In genomic region chr2:182717451-182718215, GRCh38 we compare ENCODE assay signal across 1 cellular context.
TF ChIP-seq lines count a peak whose summit lies in the region.

No MANE protein-coding gene starts in this region.

TF ChIP-seq in H1, 55 proteins besides CTCF, POLR2A, EP300 and RAD21 (continued from another document):
- TF ChIP-seq CHD7 (IDR thresholded peaks at IDR 0.05; ENCODE audit: insufficient replicate concordance, low read length) (no peak), BACH1 (IDR thresholded peaks at IDR 0.05; ENCODE audit: low read length) (no peak)
- TF ChIP-seq, protein P1, sequence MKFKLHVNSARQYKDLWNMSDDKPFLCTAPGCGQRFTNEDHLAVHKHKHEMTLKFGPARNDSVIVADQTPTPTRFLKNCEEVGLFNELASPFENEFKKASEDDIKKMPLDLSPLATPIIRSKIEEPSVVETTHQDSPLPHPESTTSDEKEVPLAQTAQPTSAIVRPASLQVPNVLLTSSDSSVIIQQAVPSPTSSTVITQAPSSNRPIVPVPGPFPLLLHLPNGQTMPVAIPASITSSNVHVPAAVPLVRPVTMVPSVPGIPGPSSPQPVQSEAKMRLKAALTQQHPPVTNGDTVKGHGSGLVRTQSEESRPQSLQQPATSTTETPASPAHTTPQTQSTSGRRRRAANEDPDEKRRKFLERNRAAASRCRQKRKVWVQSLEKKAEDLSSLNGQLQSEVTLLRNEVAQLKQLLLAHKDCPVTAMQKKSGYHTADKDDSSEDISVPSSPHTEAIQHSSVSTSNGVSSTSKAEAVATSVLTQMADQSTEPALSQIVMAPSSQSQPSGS (IDR thresholded peaks at IDR 0.05; ENCODE audit: low read length), result no peak
TF ChIP-seq in H1: peak in this region for 0.
